ENCODE assay signal across 1 cellular context in genomic region chr7:37450035-37450434, GRCh38.
TF ChIP-seq lines count a peak whose summit lies in the region.

No MANE protein-coding gene starts in this region.

TF ChIP-seq in SK-N-SH treated with all-trans-retinoic acid at 6 μM for 48 hours, 23 proteins besides CTCF, POLR2A, EP300 and RAD21 (continued from another document):
- no peak for TF ChIP-seq CSRNP3 (CRISPR knock-in tag; IDR thresholded peaks at IDR 0.05)
